In genomic region chr15:89150762-89151305, GRCh38 we compare ENCODE assay signal across 11 cellular contexts.
A peak's percentile ranks its signal among the peaks of the same experiment; 100 is the strongest.
DNase-seq lines count a peak whose midpoint lies in the region; ATAC-seq and TF ChIP-seq lines count a peak whose summit lies in the region.
"Had no signal": no experiment of that assay in that cellular context is flagged by ENCODE, and none has a peak within 500 bp of the region (broad histone marks: within the 10 kb centered on the region; RNA-seq: fewer than 3 reads in every experiment).

No MANE protein-coding gene starts in this region.

- no peaks in the 10 kb centered on the region for H3K79me1 ChIP-seq in neuronal stem cell (ENCODE audit: low read depth, low read length)

- H2BK15ac ChIP-seq in neuronal stem cell (ENCODE audit: low read length) = no peak overlapping the region

- no peaks in the 10 kb centered on the region for H3K9me3 ChIP-seq in right cardiac atrium (ENCODE audit: control insufficient read depth, low read length)
- no peaks in the 10 kb centered on the region for H3K9me3 ChIP-seq in heart right ventricle
- peaks cover 0 to 3% of the 10 kb centered on the region in 2 donors for H3K9me3 ChIP-seq in lung (ENCODE audit: control insufficient read depth in 2 of 2, insufficient read depth in 1 of 2, low read length in 1 of 2)
- no peaks in the 10 kb centered on the region for H3K9me3 ChIP-seq in neuronal stem cell (replicated peaks in 1 of 2; ENCODE audit: control insufficient read depth in 2 of 2, insufficient read depth in 1 of 2, low read depth in 1 of 2, low read length in 2 of 2)
- H3K9me3 ChIP-seq: thoracic aorta had no signal

- H3K36me3 ChIP-seq in heart right ventricle (peaks cover 0 to 53% (median 29%) of the 10 kb centered on the region in 9 donors), lung (ENCODE audit: control insufficient read depth in 2 of 2, insufficient read depth in 2 of 2, low read length in 2 of 2) (peaks cover 16 to 18% of the 10 kb centered on the region in 2 donors), neuronal stem cell (replicated peaks in 1 of 2; ENCODE audit: control insufficient read depth in 2 of 2, insufficient read depth in 2 of 2, low read length in 2 of 2) (peaks cover 12 to 39% of the 10 kb centered on the region in 2 donors)

- no peak overlapping the region for H2AFZ ChIP-seq in neuronal stem cell (ENCODE audit: low read length)

- TF ChIP-seq CTCF in heart right ventricle (IDR thresholded peaks at IDR 0.05) (no peak), lung (IDR thresholded peaks at IDR 0.05; ENCODE audit: control extremely low read depth, extremely low read depth) (no peak)

- no peak overlapping the region for H3K4me2 ChIP-seq in neuronal stem cell (ENCODE audit: insufficient read depth, low read length, poor library complexity, severe bottlenecking)

- H3K27me3 ChIP-seq in right cardiac atrium (ENCODE audit: control insufficient read depth, insufficient read depth) (no peaks in the 10 kb centered on the region), heart right ventricle (no peaks in the 10 kb centered on the region), lung (ENCODE audit: control insufficient read depth, insufficient read depth) (no peaks in the 10 kb centered on the region), neuronal stem cell (ENCODE audit: control insufficient read depth in 3 of 3, insufficient read depth in 3 of 3, low read depth in 1 of 3, low read length in 3 of 3) (no peaks in the 10 kb centered on the region)

- no peak for ATAC-seq in right cardiac atrium
- no peak for ATAC-seq in heart right ventricle
- peak; percentile 78 for ATAC-seq in lung (ENCODE audit: insufficient read depth, low FRiP score)
- ATAC-seq in HG02571 (IDR thresholded peaks at IDR 0.05; ENCODE audit: unreplicated experiment) = no peak

- H2BK120ac ChIP-seq in neuronal stem cell (ENCODE audit: low read depth, low read length) = no peak overlapping the region

- no peak overlapping the region for H2BK5ac ChIP-seq in neuronal stem cell (ENCODE audit: low read length)

- H3K4me3 ChIP-seq in right cardiac atrium (ENCODE audit: low read length) (no peak overlapping the region), heart right ventricle (no peak overlapping the region), lung (no peak overlapping the region), neuronal stem cell (ENCODE audit: low read length in 2 of 2) (no peak overlapping the region)
- H3K4me3 ChIP-seq: thoracic aorta had no signal

- no peak overlapping the region for H2AK5ac ChIP-seq in neuronal stem cell (ENCODE audit: low read depth, low read length)

- no peak overlapping the region for H3K18ac ChIP-seq in neuronal stem cell (ENCODE audit: low read length)

- no peak overlapping the region for H2BK12ac ChIP-seq in neuronal stem cell (ENCODE audit: low read length)

- H4K91ac ChIP-seq in neuronal stem cell (ENCODE audit: low read depth, low read length, poor library complexity) = no peak overlapping the region

- 87% methylated on average over 8 of the region's 8 CpGs for WGBS in right cardiac atrium
- WGBS in heart right ventricle, 2 donors = 81 to 89% methylated on average over 8 of the region's 8 CpGs
- 62 to 71% methylated on average over 8 of the region's 8 CpGs for WGBS in lung, 2 donors
- no CpG with 5 or more reads among the region's 8 CpGs for WGBS in neuronal stem cell (ENCODE audit: extremely low coverage in 2 of 2, insufficient read length in 2 of 2, insufficient replicate concordance in 1 of 2), 2 donors

- H3K4ac ChIP-seq in neuronal stem cell (ENCODE audit: low read length) = no peak overlapping the region

- DNase-seq in right cardiac atrium (no peak), heart right ventricle (no peak), NOMO-1 treated with dmso at 0.1 percent for 144 hours (lab: John Stamatoyannopoulos, UW; ENCODE audit: unreplicated experiment) (peak; percentile 27), lung (ENCODE audit: low spot score) (peak; percentile 51), COLO829 (ENCODE audit: low spot score) (no peak), neuronal stem cell (ENCODE audit: low spot score) (no peak)
- no peak for DNase-seq in stimulated activated CD4-positive, alpha-beta T cell treated with anti-CD3 and anti-CD28 coated beads, Interleukin-4, amount 100 ng/mL, for 24 hours
- DNase-seq: MM.1S, SHP77 had no signal

- intact Hi-C loops in right cardiac atrium (cut with DNase I) = no loop called here
- intact Hi-C loops in heart right ventricle (cut with DNase I) = no loop called here

- H3K9ac ChIP-seq in neuronal stem cell (ENCODE audit: low read depth, low read length, poor library complexity) = no peak overlapping the region

- no peak overlapping the region for H4K8ac ChIP-seq in neuronal stem cell (ENCODE audit: low read depth, low read length)

- H3K23ac ChIP-seq in neuronal stem cell (ENCODE audit: low read depth, low read length, poor library complexity) = no peak overlapping the region

- no peak overlapping the region for H3K14ac ChIP-seq in neuronal stem cell (ENCODE audit: low read length)

- H3K27ac ChIP-seq in right cardiac atrium (ENCODE audit: low read length) (peak overlapping the region; percentile 69), heart right ventricle (peak overlapping the region in 4 of 10 donors; percentile 0 to 48 (median 24)), lung (ENCODE audit: low read depth in 1 of 2, low read length in 1 of 2) (no peak overlapping the region), neuronal stem cell (replicated peaks; ENCODE audit: low read length) (no peak overlapping the region)
- H3K27ac ChIP-seq: thoracic aorta had no signal

- H3K4me1 ChIP-seq in right cardiac atrium (ENCODE audit: control insufficient read depth, insufficient read depth, low read length) (peaks cover 5% of the 10 kb centered on the region), heart right ventricle (peaks cover 5 to 55% (median 35%) of the 10 kb centered on the region in 9 donors), lung (ENCODE audit: control insufficient read depth in 2 of 2, insufficient read depth in 2 of 2, low read length in 2 of 2) (peaks cover 5 to 13% of the 10 kb centered on the region in 2 donors), neuronal stem cell (ENCODE audit: control insufficient read depth in 2 of 2, insufficient read depth in 1 of 2, low read depth in 1 of 2, low read length in 2 of 2) (peaks cover 0 to 2% of the 10 kb centered on the region in 2 donors)

Comparison
In these comparisons a context has a peak if more than half of its experiments do, and no peak if none do; other contexts are left out.
1. DNase-seq: peak in NOMO-1 treated with dmso at 0.1 percent for 144 hours (single experiment) and lung (single experiment); none in right cardiac atrium (0 of 3), heart right ventricle (0 of 2), COLO829 (single experiment), neuronal stem cell (single experiment) and stimulated activated CD4-positive, alpha-beta T cell treated with anti-CD3 and anti-CD28 coated beads, Interleukin-4, amount 100 ng/mL, for 24 hours (single experiment).